ENCODE assay signal across 8 cellular contexts in genomic region chr14:70821916-70822705, GRCh38. TPM values are rescaled to one million over a fixed set of nuclear protein-coding genes. Genes with fewer than 3 reads are reported as not detected.
DNase-seq lines count a peak whose midpoint lies in the region; ATAC-seq, FAIRE-seq and TF ChIP-seq lines count a peak whose summit lies in the region.

No MANE protein-coding gene starts in this region.

- H3K27ac Mint-ChIP-seq in Calu3 (ENCODE audit: unreplicated experiment) = no peak overlapping the region

- WGBS in mammary epithelial cell (ENCODE audit: low coverage, missing lambda C conversion rate) = 73% methylated on average over 6 of the region's 61 CpGs

- H3K27ac ChIP-seq in KOPT-K1 (ENCODE audit: low read depth, low read length, poor library complexity, severe bottlenecking) (peak overlapping the region; percentile 57), VCaP (peak overlapping the region; percentile 43; the same call in 1 of the 2 replicates), mammary epithelial cell (ENCODE audit: insufficient read depth, low read depth, low read length) (no peak overlapping the region), kidney (ENCODE audit: low read depth in 2 of 2, low read length in 2 of 2) (no peak overlapping the region)

- BruUV-seq in Calu3 (replicated peaks; lab: Mats Ljungman, UMichigan) (no TSS peak), mammary epithelial cell (replicated peaks; lab: Mats Ljungman, UMichigan) (no TSS peak)

- no peaks in the 10 kb centered on the region for H3K36me3 ChIP-seq in KOPT-K1 (ENCODE audit: insufficient read depth, low read length)
- no peaks in the 10 kb centered on the region for H3K36me3 ChIP-seq in mammary epithelial cell (ENCODE audit: insufficient read depth, low read length)
- H3K36me3 ChIP-seq in kidney (ENCODE audit: control insufficient read depth in 1 of 2, insufficient read depth in 2 of 2, low read length in 2 of 2) = no peaks in the 10 kb centered on the region

- peak overlapping the region; percentile 70 for H3K4me3 Mint-ChIP-seq in Calu3 (ENCODE audit: low read depth, unreplicated experiment)

- peak overlapping the region; percentile 95 for H2AFZ ChIP-seq in mammary epithelial cell (ENCODE audit: low read depth, low read length)

- no peaks in the 10 kb centered on the region for H3K27me3 ChIP-seq in mammary epithelial cell (ENCODE audit: insufficient read depth, low read length)

- H3K9me3 Mint-ChIP-seq in Calu3 (ENCODE audit: low read depth, unreplicated experiment) = no peaks in the 10 kb centered on the region

- no peaks in the 10 kb centered on the region for H3K79me2 ChIP-seq in mammary epithelial cell (ENCODE audit: insufficient read depth, low read length)

- ATAC-seq in GM21717 (IDR thresholded peaks at IDR 0.05; ENCODE audit: unreplicated experiment) = no peak

- peak overlapping the region; percentile 99 for H3K4me2 ChIP-seq in mammary epithelial cell (ENCODE audit: insufficient read depth, low read depth, low read length)

- H3K4me1 Mint-ChIP-seq in Calu3 (ENCODE audit: low read depth, unreplicated experiment) = peaks cover 9% of the 10 kb centered on the region

- H3K9me3 ChIP-seq in KOPT-K1 (ENCODE audit: insufficient read depth, low read length, poor library complexity, severe bottlenecking) (no peaks in the 10 kb centered on the region), mammary epithelial cell (replicated peaks; ENCODE audit: insufficient read depth, low read length) (no peaks in the 10 kb centered on the region), kidney (ENCODE audit: control insufficient read depth in 1 of 2, low read length in 2 of 2) (no peaks in the 10 kb centered on the region)

- TF ChIP-seq CTCF in Calu3 (IDR thresholded peaks at IDR 0.05; ENCODE audit: unreplicated experiment) (no peak), VCaP (conservative IDR thresholded peaks at IDR 0.05) (no peak), mammary epithelial cell (conservative IDR thresholded peaks at IDR 0.05 in 1 of 2, IDR thresholded peaks at IDR 0.05 in 1 of 2; ENCODE audit: extremely low read depth in 1 of 2, insufficient read depth in 1 of 2, low read depth in 1 of 2, low read length in 2 of 2) (no peak), kidney (IDR thresholded peaks at IDR 0.05; ENCODE audit: borderline replicate concordance, extremely low read depth, insufficient read depth) (no peak)

- H3K4me1 ChIP-seq in mammary epithelial cell (ENCODE audit: insufficient read depth, low read length) (peaks cover 19% of the 10 kb centered on the region), kidney (ENCODE audit: control insufficient read depth in 1 of 2, insufficient read depth in 1 of 2, low read depth in 1 of 2, low read length in 2 of 2) (peaks cover 0 to 3% of the 10 kb centered on the region in 2 donors)

- H3K4me3 ChIP-seq in mammary epithelial cell (replicated peaks in 1 of 3; ENCODE audit: insufficient read depth in 1 of 3, low read depth in 2 of 3, low read length in 3 of 3) (peak overlapping the region; percentile 69 to 76 (median 69)), kidney (ENCODE audit: low read length in 2 of 2) (peak overlapping the region; percentile 45 to 63)

- no peak for FAIRE-seq in kidney (lab: Jason Lieb, UNC)

- in situ Hi-C loops in mammary epithelial cell (cut with MboI; ENCODE audit: low sequenced_read_pairs in 2 of 2) = loop anchor here in 1 of 2 donors (5.0 to 10.0 kb wide), 2 partner anchors 83 to 150 kb away; partner anchors contain the start of gene PCNX1

- H4K20me1 ChIP-seq in mammary epithelial cell (ENCODE audit: insufficient read depth, low read length) = no peaks in the 10 kb centered on the region

- peaks cover 17% of the 10 kb centered on the region for H3K36me3 Mint-ChIP-seq in Calu3 (ENCODE audit: insufficient read depth, unreplicated experiment)

- DNase-seq in Calu3 (peak; percentile 36), mammary epithelial cell (peak; percentile 62), kidney (peak; percentile 89), HUDEP-2 (lab: John Stamatoyannopoulos, UW; ENCODE audit: unreplicated experiment in 76 of 76) (no peak)
- peak; percentile 18 to 36 for DNase-seq in stimulated activated CD4-positive, alpha-beta T cell treated with anti-CD3 and anti-CD28 coated beads, Interleukin-15, amount 100 ng/mL, for 1 hour (ENCODE audit: low read depth in 1 of 2, low spot score in 1 of 2)

- H3K9ac ChIP-seq in mammary epithelial cell (ENCODE audit: insufficient read depth, low read length) = peak overlapping the region; percentile 52
- H3K9ac ChIP-seq in kidney (ENCODE audit: low read length in 2 of 2) = peak overlapping the region in 1 of 2 donors; percentile 58

- dilution Hi-C loops in mammary epithelial cell (cut with HindIII; ENCODE audit: low sequenced_read_pairs) = no loop called here

- CTCF ChIA-PET in Calu3 (lab: Charles Lee) = interaction anchor here (0.7 to 0.8 kb wide), 2 partner anchors 60 to 179 kb away, joined by 5 to 13 read pairs; no protein-coding TSS in a partner anchor
- CTCF ChIA-PET in mammary epithelial cell (lab: Charles Lee; ENCODE audit: low non-redundant PET) = interaction anchor here (0.6 kb wide), 1 partner anchor 86 kb away, joined by 6 read pairs; no protein-coding TSS in a partner anchor

- intact Hi-C loops in Calu3 (cut with micrococcal nuclease; ENCODE audit: unreplicated experiment) (no loop called here), mammary epithelial cell (cut with micrococcal nuclease) (loop anchor here (1.0 to 5.0 kb wide), 4 partner anchors 84 to 930 kb away; no protein-coding TSS in a partner anchor), kidney (cut with DNase I) (no loop called here)

- peaks cover 37% of the 10 kb centered on the region for H3K27me3 Mint-ChIP-seq in Calu3 (ENCODE audit: unreplicated experiment)

RNA-seq across cellular contexts. Expression of gene MAP3K9, which starts 12.8 kb away (rescaled TPM):
- total RNA-seq in Calu3 (2022) = 23.3 and 24.3 TPM in 2 replicates
- 10 to 100 TPM; 24.3 to 38.9 TPM for total RNA-seq in mammary epithelial cell
- polyA plus RNA-seq in mammary epithelial cell = 17.6 TPM
- polyA minus RNA-seq in mammary epithelial cell = 67.4 TPM
- total RNA-seq in kidney = 8.3 TPM
- 1.0 TPM for polyA plus RNA-seq in kidney (ENCODE audit: insufficient read depth, low read depth, low replicate concordance)

Comparison
In these comparisons a context has a peak if more than half of its experiments do, and no peak if none do; other contexts are left out.
1. DNase-seq: peak in Calu3 (single experiment), mammary epithelial cell (single experiment), kidney (single experiment) and stimulated activated CD4-positive, alpha-beta T cell treated with anti-CD3 and anti-CD28 coated beads, Interleukin-15, amount 100 ng/mL, for 1 hour (2 of 2); none in HUDEP-2 (0 of 76).
2. H3K27ac ChIP-seq: peak in KOPT-K1 (single experiment) and VCaP (single experiment); none in mammary epithelial cell (single experiment) and kidney (0 of 2).